In the genomic region with DNA sequence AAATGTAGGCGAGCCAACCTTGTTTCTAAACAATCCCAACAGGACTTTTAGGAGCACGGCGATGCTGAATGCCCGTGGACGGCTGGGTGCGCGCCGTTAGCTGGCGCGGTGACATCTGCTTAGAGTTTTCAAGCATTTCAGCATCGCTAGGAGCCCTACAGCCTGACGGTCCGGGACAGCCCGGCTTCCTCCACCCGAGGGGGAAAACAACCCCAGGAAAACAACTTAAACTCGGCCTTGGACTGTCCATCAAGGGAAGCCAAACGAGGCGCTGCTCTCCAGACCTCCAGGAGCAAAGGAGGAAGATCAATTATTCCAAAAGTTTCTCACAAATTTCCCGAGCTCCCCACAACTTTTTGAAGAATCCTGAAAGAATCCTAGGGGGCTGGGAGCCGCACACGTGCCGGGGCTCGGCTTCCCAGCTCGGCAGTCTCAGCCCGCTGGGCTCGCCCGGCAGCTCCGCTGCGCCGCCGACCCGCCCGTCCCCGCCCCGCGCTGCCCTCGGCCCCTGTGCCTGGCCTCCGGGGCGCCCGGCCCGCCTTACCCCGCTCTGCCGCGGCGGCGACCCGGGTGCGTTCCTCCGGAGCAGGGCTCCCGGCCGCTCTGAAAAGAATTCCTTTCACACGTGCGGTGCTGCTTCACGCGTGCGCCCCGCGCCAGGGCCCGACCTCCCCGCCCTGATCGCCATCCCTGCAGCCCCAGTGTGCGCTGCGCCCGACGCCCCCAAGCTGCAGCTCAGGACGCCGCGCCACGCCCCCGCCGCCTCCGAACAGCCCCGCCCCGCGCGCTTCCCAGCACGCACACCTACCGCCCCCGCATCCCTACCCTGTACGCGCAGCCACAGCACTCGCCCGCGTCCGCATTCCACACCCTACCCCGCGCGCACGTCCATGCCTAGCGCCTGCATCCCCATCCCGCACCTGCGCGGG, we compare ENCODE assay signal across 8 cellular contexts.
DNase-seq lines count a peak whose midpoint lies in the region; ATAC-seq and TF ChIP-seq lines count a peak whose summit lies in the region.

A gene (minus strand): TSS at position 707 of the 929 bp plus-strand sequence. CDS start 17,764 bp downstream, outside the sequence.

- peaks cover 19 to 38% (median 34%) of the 10 kb centered on the region in 10 experiments for H3K4me1 ChIP-seq in BLaER1 treated with 17β-estradiol and CSF1 and Interleukin-3, amounts not matched to agents 10 nM and 100 nM

- H3K9me3 Mint-ChIP-seq in memory B cell: peaks cover 1% of the 10 kb centered on the region
- H3K9me3 Mint-ChIP-seq in stimulated activated effector memory CD8-positive, alpha-beta T cell treated with anti-CD3 and anti-CD28 coated beads, Interleukin-12 subunit alpha, Interleukin-12 subunit beta, amount 100 ng/mL, for 72 hours: no peaks in the 10 kb centered on the region

- peak within 1 kb of the TSS in 2 of 11 experiments; percentile 11 to 32; a peak in 2 of 22 replicates for H3K27ac ChIP-seq in BLaER1 treated with 17β-estradiol and CSF1 and Interleukin-3, amounts not matched to agents 10 nM and 100 nM
- H3K27ac ChIP-seq in VCaP: peak within 1 kb of the TSS; percentile 32; the same call in 1 of the 2 replicates

- no peaks in the 10 kb centered on the region for H3K36me3 Mint-ChIP-seq in memory B cell
- H3K36me3 Mint-ChIP-seq in stimulated activated effector memory CD8-positive, alpha-beta T cell treated with anti-CD3 and anti-CD28 coated beads, Interleukin-12 subunit alpha, Interleukin-12 subunit beta, amount 100 ng/mL, for 72 hours: no peaks in the 10 kb centered on the region

- H3K36me3 ChIP-seq in BLaER1 treated with 17β-estradiol and CSF1 and Interleukin-3, amounts not matched to agents 10 nM and 100 nM: no peaks in the 10 kb centered on the region

- H4K20me1 ChIP-seq in BLaER1 treated with 17β-estradiol and CSF1 and Interleukin-3, amounts not matched to agents 10 nM and 100 nM: peaks cover 0 to 35% (median 24%) of the 10 kb centered on the region in 11 experiments; a peak in 18 of 22 replicates

- peak within 1 kb of the TSS; percentile 67 for H3K27ac Mint-ChIP-seq in memory B cell
- H3K27ac Mint-ChIP-seq in stimulated activated effector memory CD8-positive, alpha-beta T cell treated with anti-CD3 and anti-CD28 coated beads, Interleukin-12 subunit alpha, Interleukin-12 subunit beta, amount 100 ng/mL, for 72 hours: no peak within 1 kb of the TSS

- DNase-seq in choroid plexus epithelial cell (ENCODE audit: low read depth) (peak; percentile 11), memory B cell (ENCODE audit: low spot score in 2 of 2) (peak; percentile 42 to 56), hippocampal formation (lab: John Stamatoyannopoulos, UW) (no peak)
- DNase-seq in stimulated activated effector memory CD8-positive, alpha-beta T cell treated with anti-CD3 and anti-CD28 coated beads, Interleukin-12 subunit alpha, Interleukin-12 subunit beta, amount 100 ng/mL, for 72 hours (ENCODE audit: low spot score in 2 of 2): no peak

- peak within 1 kb of the TSS; percentile 47 to 70 (median 60) for H3K4me3 ChIP-seq in BLaER1 treated with 17β-estradiol and CSF1 and Interleukin-3, amounts not matched to agents 10 nM and 100 nM
- H3K4me3 ChIP-seq in choroid plexus epithelial cell (ENCODE audit: low read depth, low read length): peak within 1 kb of the TSS; percentile 45

- ATAC-seq in GM19397 (IDR thresholded peaks at IDR 0.05; ENCODE audit: unreplicated experiment) (peak; percentile 64), HG03460 (IDR thresholded peaks at IDR 0.05; ENCODE audit: unreplicated experiment) (peak; percentile 67), memory B cell (ENCODE audit: low read depth) (peak; percentile 68)
- peak; percentile 66 for ATAC-seq in stimulated activated effector memory CD8-positive, alpha-beta T cell treated with anti-CD3 and anti-CD28 coated beads, Interleukin-12 subunit alpha, Interleukin-12 subunit beta, amount 100 ng/mL, for 72 hours

- H3K27me3 ChIP-seq in BLaER1 treated with 17β-estradiol and CSF1 and Interleukin-3, amounts not matched to agents 10 nM and 100 nM: peaks cover 59 to 81% (median 74%) of the 10 kb centered on the region in 11 experiments

- H3K4me1 Mint-ChIP-seq in memory B cell: peaks cover 13% of the 10 kb centered on the region
- H3K4me1 Mint-ChIP-seq in stimulated activated effector memory CD8-positive, alpha-beta T cell treated with anti-CD3 and anti-CD28 coated beads, Interleukin-12 subunit alpha, Interleukin-12 subunit beta, amount 100 ng/mL, for 72 hours: peaks cover 9% of the 10 kb centered on the region

- TF ChIP-seq CTCF in VCaP (conservative IDR thresholded peaks at IDR 0.05): no peak
- TF ChIP-seq CTCF in choroid plexus epithelial cell (conservative IDR thresholded peaks at IDR 0.05; ENCODE audit: low read depth, low read length): no peak

- no peaks in the 10 kb centered on the region for H3K27me3 Mint-ChIP-seq in memory B cell

- peak within 1 kb of the TSS; percentile 89 for H3K4me3 Mint-ChIP-seq in memory B cell
- H3K4me3 Mint-ChIP-seq in stimulated activated effector memory CD8-positive, alpha-beta T cell treated with anti-CD3 and anti-CD28 coated beads, Interleukin-12 subunit alpha, Interleukin-12 subunit beta, amount 100 ng/mL, for 72 hours: peak within 1 kb of the TSS; percentile 75

- H3K9me3 ChIP-seq in BLaER1 treated with 17β-estradiol and CSF1 and Interleukin-3, amounts not matched to agents 10 nM and 100 nM (replicated peaks in 1 of 11): no peaks in the 10 kb centered on the region

- H3K9ac ChIP-seq in BLaER1 treated with 17β-estradiol and CSF1 and Interleukin-3, amounts not matched to agents 10 nM and 100 nM: peak within 1 kb of the TSS; percentile 12 to 67 (median 29); a peak in 16 of 22 replicates

- H3K4me2 ChIP-seq in BLaER1 treated with 17β-estradiol and CSF1 and Interleukin-3, amounts not matched to agents 10 nM and 100 nM: peak within 1 kb of the TSS; percentile 71 to 98 (median 93)

Comparison
In these comparisons a context has a peak if more than half of its experiments do, and no peak if none do; other contexts are left out.
1. DNase-seq: peak in choroid plexus epithelial cell (single experiment) and memory B cell (2 of 2); none in stimulated activated effector memory CD8-positive, alpha-beta T cell treated with anti-CD3 and anti-CD28 coated beads, Interleukin-12 subunit alpha, Interleukin-12 subunit beta, amount 100 ng/mL, for 72 hours (0 of 2) and hippocampal formation (0 of 2).
2. Peak in every context shown above with its lines, with median percentiles within 50 percentile points of each other: ATAC-seq.